Comparison of ENCODE assay signal across 11 cellular contexts in genomic region chr11:2312232-2313042, GRCh38. TPM values are rescaled to one million over a fixed set of nuclear protein-coding genes. Genes with fewer than 3 reads are reported as not detected.
A peak's percentile ranks its signal among the peaks of the same experiment; 100 is the strongest.
DNase-seq lines count a peak whose midpoint lies in the region; ATAC-seq and TF ChIP-seq lines count a peak whose summit lies in the region.
"Had no signal": no experiment of that assay in that cellular context is flagged by ENCODE, and none has a peak within 500 bp of the region (broad histone marks: within the 10 kb centered on the region; RNA-seq: fewer than 3 reads in every experiment).

No MANE protein-coding gene starts in this region.

- no peak overlapping the region for H3K4me3 ChIP-seq in CD8-positive, alpha-beta T cell (ENCODE audit: low read depth, low read length)
- no peak overlapping the region for H3K4me3 ChIP-seq in epithelial cell of esophagus (ENCODE audit: low read length)
- no peak overlapping the region for H3K4me3 ChIP-seq in neuronal stem cell (ENCODE audit: low read length in 2 of 2)
- H3K4me3 ChIP-seq: ovary had no signal

- DNase-seq in CD8-positive, alpha-beta T cell, result no peak
- DNase-seq in NCI-H226, result peak; percentile 71
- no peak for DNase-seq in epithelial cell of esophagus (ENCODE audit: low read depth)
- DNase-seq in neuronal stem cell (ENCODE audit: low spot score), result no peak
- no peak for DNase-seq in DMS153 treated with DMSO at 0.1 percent for 48 hours (lab: John Stamatoyannopoulos, UW; ENCODE audit: unreplicated experiment)
- DNase-seq: activated CD4-positive, alpha-beta T cell treated with anti-CD3 and anti-CD28 coated beads for 4 hours had no signal

- H2AK5ac ChIP-seq in neuronal stem cell (ENCODE audit: low read depth, low read length), result peak overlapping the region; percentile 99

- H4K91ac ChIP-seq in neuronal stem cell (ENCODE audit: low read depth, low read length, poor library complexity), result peak overlapping the region; percentile 92

- TF ChIP-seq CTCF in CD8-positive, alpha-beta T cell (IDR thresholded peaks at IDR 0.05), result no peak
- peak; percentile 3 for TF ChIP-seq CTCF in epithelial cell of esophagus (IDR thresholded peaks at IDR 0.05; ENCODE audit: insufficient read depth, low read depth, low read length, missing control alignments)

- no peak for ATAC-seq in CD8-positive, alpha-beta T cell
- no peak for ATAC-seq in HG03469 (IDR thresholded peaks at IDR 0.05; ENCODE audit: unreplicated experiment)
- no peak for ATAC-seq in GM21786 (IDR thresholded peaks at IDR 0.05; ENCODE audit: unreplicated experiment)
- no peak for ATAC-seq in HG03139 (IDR thresholded peaks at IDR 0.05; ENCODE audit: unreplicated experiment)

- H3K4me1 Mint-ChIP-seq in CD8-positive, alpha-beta T cell (ENCODE audit: low read depth), result peaks cover 24% of the 10 kb centered on the region

- H3K27me3 Mint-ChIP-seq in CD8-positive, alpha-beta T cell (ENCODE audit: low read depth), result no peaks in the 10 kb centered on the region

- POLR2A ChIA-PET in CD8-positive, alpha-beta T cell (lab: Charles Lee), result interaction anchor here (1.0 to 3.9 kb wide), 3 partner anchors 10 to 18 kb away, joined by 3 to 24 read pairs (median 9); partner anchors contain the start of genes C11orf21 and TSPAN32

- peaks cover 47% of the 10 kb centered on the region for H3K4me1 ChIP-seq in CD8-positive, alpha-beta T cell (ENCODE audit: insufficient read depth, low read length)
- H3K4me1 ChIP-seq in neuronal stem cell (ENCODE audit: control insufficient read depth in 2 of 2, insufficient read depth in 1 of 2, low read depth in 1 of 2, low read length in 2 of 2), result peaks cover 0 to 7% of the 10 kb centered on the region in 2 donors

- H3K36me3 ChIP-seq in CD8-positive, alpha-beta T cell (ENCODE audit: insufficient read depth, low read length), result no peaks in the 10 kb centered on the region
- H3K36me3 ChIP-seq in neuronal stem cell (replicated peaks in 1 of 2; ENCODE audit: control insufficient read depth in 2 of 2, insufficient read depth in 2 of 2, low read length in 2 of 2), result no peaks in the 10 kb centered on the region
- H3K36me3 ChIP-seq: ovary had no signal

- H3K36me3 Mint-ChIP-seq in CD8-positive, alpha-beta T cell, result peaks cover 6% of the 10 kb centered on the region

- H3K4me2 ChIP-seq in neuronal stem cell (ENCODE audit: insufficient read depth, low read length, poor library complexity, severe bottlenecking), result no peak overlapping the region
- H3K4me2 ChIP-seq: KMS-11 had no signal

- H2AFZ ChIP-seq in neuronal stem cell (ENCODE audit: low read length), result no peak overlapping the region

- peak overlapping the region; percentile 82 for H2BK5ac ChIP-seq in neuronal stem cell (ENCODE audit: low read length)

- peak overlapping the region; percentile 89 for H3K23ac ChIP-seq in neuronal stem cell (ENCODE audit: low read depth, low read length, poor library complexity)

- peak overlapping the region; percentile 66 for H3K27ac Mint-ChIP-seq in CD8-positive, alpha-beta T cell

- peak overlapping the region; percentile 97 for H3K18ac ChIP-seq in neuronal stem cell (ENCODE audit: low read length)

- H3K14ac ChIP-seq in neuronal stem cell (ENCODE audit: low read length), result peak overlapping the region; percentile 82

- no peaks in the 10 kb centered on the region for H3K27me3 ChIP-seq in CD8-positive, alpha-beta T cell (ENCODE audit: insufficient read depth, low read length)
- H3K27me3 ChIP-seq in neuronal stem cell (ENCODE audit: control insufficient read depth in 3 of 3, insufficient read depth in 3 of 3, low read depth in 1 of 3, low read length in 3 of 3), result no peaks in the 10 kb centered on the region
- H3K27me3 ChIP-seq: ovary had no signal

- intact Hi-C loops in CD8-positive, alpha-beta T cell (cut with DNase I, micrococcal nuclease), result no loop called here

- no CpG with 5 or more reads among the region's 22 CpGs for WGBS in neuronal stem cell (ENCODE audit: extremely low coverage in 2 of 2, insufficient read length in 2 of 2, insufficient replicate concordance in 1 of 2), 2 donors

- peak overlapping the region; percentile 96 for H4K8ac ChIP-seq in neuronal stem cell (ENCODE audit: low read depth, low read length)

- CTCF ChIA-PET in CD8-positive, alpha-beta T cell (lab: Charles Lee), result interaction anchor here (1.3 to 5.3 kb wide), 3 partner anchors 8 to 107 kb away, joined by 3 to 46 read pairs (median 6); no protein-coding TSS in a partner anchor

- peaks cover 3% of the 10 kb centered on the region for H3K79me1 ChIP-seq in neuronal stem cell (ENCODE audit: low read depth, low read length)

- H3K9me3 Mint-ChIP-seq in CD8-positive, alpha-beta T cell, result no peaks in the 10 kb centered on the region

- H3K27ac ChIP-seq in CD8-positive, alpha-beta T cell (ENCODE audit: low read depth, low read length), result no peak overlapping the region
- H3K27ac ChIP-seq in neuronal stem cell (replicated peaks; ENCODE audit: low read length), result no peak overlapping the region
- H3K27ac ChIP-seq: KMS-11 had no signal

- H2BK120ac ChIP-seq in neuronal stem cell (ENCODE audit: low read depth, low read length), result no peak overlapping the region

- H2BK12ac ChIP-seq in neuronal stem cell (ENCODE audit: low read length), result peak overlapping the region; percentile 99

- H3K9me3 ChIP-seq in CD8-positive, alpha-beta T cell (ENCODE audit: low read length), result no peaks in the 10 kb centered on the region
- H3K9me3 ChIP-seq in neuronal stem cell (replicated peaks in 1 of 2; ENCODE audit: control insufficient read depth in 2 of 2, insufficient read depth in 1 of 2, low read depth in 1 of 2, low read length in 2 of 2), result no peaks in the 10 kb centered on the region
- H3K9me3 ChIP-seq: ovary had no signal

- H3K4me3 Mint-ChIP-seq in CD8-positive, alpha-beta T cell, result no peak overlapping the region

- H2BK15ac ChIP-seq in neuronal stem cell (ENCODE audit: low read length), result peak overlapping the region; percentile 97

- peak overlapping the region; percentile 76 for H3K4ac ChIP-seq in neuronal stem cell (ENCODE audit: low read length)

- H3K9ac ChIP-seq in neuronal stem cell (ENCODE audit: low read depth, low read length, poor library complexity), result peak overlapping the region; percentile 60
- H3K9ac ChIP-seq: KMS-11 had no signal

RNA-seq across cellular contexts. Expression of gene TSPAN32, which starts 10.6 kb away (rescaled TPM):
- total RNA-seq in CD8-positive, alpha-beta T cell, result 100 to 1,000 TPM; 145 to 147 TPM
- polyA plus RNA-seq in neuronal stem cell (2013, experiment 1 of 2), result not detected
- 0.01 TPM for polyA plus RNA-seq in neuronal stem cell (2013, experiment 2 of 2)

RNA-seq across cellular contexts. Expression of gene C11orf21, which starts 10.7 kb away (rescaled TPM):
- total RNA-seq in CD8-positive, alpha-beta T cell, result 10 to 100 TPM; 38.2 to 40.2 TPM
- polyA plus RNA-seq in neuronal stem cell (2013, experiment 1 of 2), result not detected
- not detected for polyA plus RNA-seq in neuronal stem cell (2013, experiment 2 of 2)

RNA-seq across cellular contexts. Expression of gene ASCL2, which starts 42.0 kb away (rescaled TPM):
- total RNA-seq in CD8-positive, alpha-beta T cell, result not detected
- 0.07 TPM for polyA plus RNA-seq in neuronal stem cell (2013, experiment 1 of 2)
- polyA plus RNA-seq in neuronal stem cell (2013, experiment 2 of 2), result 0.06 TPM
